Comparison of ENCODE assay signal across 27 cellular contexts in genomic region chr11:8543278-8543677, GRCh38.
"Had no signal": no experiment of that assay in that cellular context is flagged by ENCODE, and none has a peak within 500 bp of the region (broad histone marks: within the 10 kb centered on the region; RNA-seq: fewer than 3 reads in every experiment).

No MANE protein-coding gene starts in this region.

- DNase-seq: colonic mucosa; cortex of kidney; dermis blood vessel endothelial cell; dorsolateral prefrontal cortex; effector CD4-positive, alpha-beta T cell; effector CD8-positive, alpha-beta T cell; effector memory CD4-positive, alpha-beta T cell; effector memory CD8-positive, alpha-beta T cell; endodermal cell; esophagus squamous epithelium; foreskin fibroblast; foreskin keratinocyte; foreskin melanocyte; gastrocnemius medialis; head of caudate nucleus; heart left ventricle; heart right ventricle had no signal

- ATAC-seq: effector memory CD8-positive, alpha-beta T cell; esophagus mucosa; foreskin keratinocyte; gastrocnemius medialis; gastroesophageal sphincter; heart left ventricle; heart right ventricle had no signal

- H3K79me2 ChIP-seq: hepatocyte had no signal

- H3K27ac ChIP-seq: colonic mucosa, coronary artery, dorsolateral prefrontal cortex, epithelial cell of prostate, esophagus muscularis mucosa, esophagus squamous epithelium, foreskin keratinocyte, gastrocnemius medialis, gastroesophageal sphincter, heart left ventricle, heart right ventricle, hepatocyte had no signal

- H3K4me2 ChIP-seq: hepatocyte had no signal

- H3K9me3 ChIP-seq: colonic mucosa, gastrocnemius medialis, gastroesophageal sphincter had no signal

- FAIRE-seq: colon, endometrium, endothelial cell of umbilical vein, frontal cortex had no signal

- H3K4me1 ChIP-seq: colonic mucosa, esophagus squamous epithelium, foreskin keratinocyte, gastrocnemius medialis, gastroesophageal sphincter had no signal

- H3K4me3 ChIP-seq: colonic mucosa, coronary artery, dorsolateral prefrontal cortex, esophagus muscularis mucosa, esophagus squamous epithelium, gastrocnemius medialis, gastroesophageal sphincter, heart left ventricle, heart right ventricle, hepatocyte had no signal

- H3K36me3 ChIP-seq: colonic mucosa, esophagus muscularis mucosa, esophagus squamous epithelium, gastrocnemius medialis, gastroesophageal sphincter, heart left ventricle, heart right ventricle had no signal

- H3K27me3 ChIP-seq: colonic mucosa, dorsolateral prefrontal cortex, esophagus muscularis mucosa, esophagus squamous epithelium, gastrocnemius medialis, gastroesophageal sphincter, heart left ventricle, hepatocyte had no signal

- H2AFZ ChIP-seq: hepatocyte had no signal
